Comparison of ENCODE assay signal across 15 cellular contexts in genomic region chr1:14600405-14601150, GRCh38. TPM values are rescaled to one million over a fixed set of nuclear protein-coding genes. Genes with fewer than 3 reads are reported as not detected.
DNase-seq lines count a peak whose midpoint lies in the region; TF ChIP-seq lines count a peak whose summit lies in the region.
"Had no signal": no experiment of that assay in that cellular context is flagged by ENCODE, and none has a peak within 500 bp of the region (broad histone marks: within the 10 kb centered on the region; RNA-seq: fewer than 3 reads in every experiment).

No MANE protein-coding gene starts in this region.

- H3K27ac ChIP-seq in iPS-20b (ENCODE audit: low read length) (no peak overlapping the region), spleen (no peak overlapping the region)
- H3K27ac ChIP-seq: C4-2B had no signal

- TF ChIP-seq POLR2A in spleen (IDR thresholded peaks at IDR 0.05): no peak

- H3K4me1 ChIP-seq in iPS-20b (ENCODE audit: insufficient read depth, low read length) (peaks cover 37% of the 10 kb centered on the region), spleen (peaks cover 0 to 40% (median 21%) of the 10 kb centered on the region in 6 donors)

- intact Hi-C loops in spleen (cut with DNase I; ENCODE audit: low total_unique reads): no loop called here

- peaks cover 40% of the 10 kb centered on the region for H3K27me3 ChIP-seq in iPS-20b (ENCODE audit: insufficient read depth, low read length)
- H3K27me3 ChIP-seq in spleen (replicated peaks in 1 of 7): peaks cover 0 to 91% (median 47%) of the 10 kb centered on the region in 7 donors

- no peaks in the 10 kb centered on the region for H3K36me3 ChIP-seq in iPS-20b (ENCODE audit: insufficient read depth, low read depth, low read length)
- H3K36me3 ChIP-seq in spleen: no peaks in the 10 kb centered on the region

- H3K9me3 ChIP-seq in iPS-20b (ENCODE audit: insufficient read depth, low read depth, low read length) (no peaks in the 10 kb centered on the region), spleen (no peaks in the 10 kb centered on the region)
- H3K9me3 ChIP-seq: mucosa of descending colon had no signal

- H3K4me3 ChIP-seq in iPS-20b (ENCODE audit: low read length) (peak overlapping the region; percentile 72), spleen (peak overlapping the region in 5 of 8 donors; percentile 42 to 72 (median 48))
- H3K4me3 ChIP-seq: mucosa of descending colon had no signal

- H3K9ac ChIP-seq in iPS-20b (ENCODE audit: low read depth, low read length): peak overlapping the region; percentile 23; the same call in 1 of the 2 replicates

- TF ChIP-seq CTCF in spleen (IDR thresholded peaks at IDR 0.05 in 8 of 11, conservative IDR thresholded peaks at IDR 0.05 in 3 of 11): no peak

- 27 to 50% (median 37%) methylated on average over 12 of the region's 12 CpGs for whole genome bisulfite sequencing in spleen, 5 donors

- DNase-seq in DMS79 treated with DMSO at 0.1 percent for 48 hours (lab: John Stamatoyannopoulos, UW) (peak; percentile 8), DMS79 (lab: John Stamatoyannopoulos, UW) (no peak), astrocyte of the hippocampus (ENCODE audit: low read depth, low spot score) (peak; percentile 49), spleen (no peak), HuH-7 (ENCODE audit: low spot score) (no peak), NCI-H510A treated with DMSO at 0.1 percent for 48 hours (lab: John Stamatoyannopoulos, UW) (no peak), NCI-H1092 (lab: John Stamatoyannopoulos, UW) (no peak)
- DNase-seq: 8988T; activated CD4-positive, alpha-beta T cell treated with anti-CD3 and anti-CD28 coated beads for 36 hours; activated naive CD4-positive, alpha-beta T cell treated with anti-CD3 and anti-CD28 coated beads, Interleukin-2, amount 50 U/mL, for 16 hours; mucosa of descending colon; NCI-H1930; stimulated activated CD4-positive, alpha-beta T cell treated with anti-CD3 and anti-CD28 coated beads, Interleukin-12 subunit alpha, Interleukin-12 subunit beta, amount 100 ng/mL, for 4 hours had no signal

RNA-seq across cellular contexts. Expression of gene KAZN, which starts 2.1 kb away (rescaled TPM):
- total RNA-seq in spleen: 100 to 1,000 TPM; 118 to 245 (median 160) TPM
- 10 to 100 TPM; 20.0 to 71.8 (median 33.5) TPM for polyA plus RNA-seq in spleen

Comparison
In these comparisons a context has a peak if more than half of its experiments do, and no peak if none do; other contexts are left out.
1. DNase-seq: peak in DMS79 treated with DMSO at 0.1 percent for 48 hours (single experiment) and astrocyte of the hippocampus (single experiment); none in DMS79 (single experiment), spleen (single experiment), HuH-7 (single experiment), NCI-H510A treated with DMSO at 0.1 percent for 48 hours (single experiment) and NCI-H1092 (single experiment).